26 cellular contexts compared by ENCODE assay signal in genomic region chr15:73375012-73375411, GRCh38. TPM values are rescaled to one million over a fixed set of nuclear protein-coding genes. Genes with fewer than 3 reads are reported as not detected.
"Had no signal": no experiment of that assay in that cellular context is flagged by ENCODE, and none has a peak within 500 bp of the region (broad histone marks: within the 10 kb centered on the region; RNA-seq: fewer than 3 reads in every experiment).

No MANE protein-coding gene starts in this region.

- H3K9me3 ChIP-seq: MG63, SJCRH30 had no signal

- H3K4me1 Mint-ChIP-seq: activated naive CD8-positive, alpha-beta T cell treated with anti-CD3 and anti-CD28 coated beads for 36 hours; activated T-helper 17 cell treated with anti-CD3 and anti-CD28 coated beads, Interleukin-2, amount 50 U/mL, for 72 hours had no signal

- H3K4me1 ChIP-seq: SJCRH30 had no signal

- ATAC-seq: activated CD8-positive, alpha-beta memory T cell treated with anti-CD3 and anti-CD28 coated beads, Interleukin-2, amount 10 ng/mL, durations not matched to agents 7 days and 5 days; activated T-cell treated with anti-CD3 and anti-CD28 coated beads, Interleukin-2, amount 50 U/mL, for 4 hours; activated T-helper 17 cell treated with anti-CD3 and anti-CD28 coated beads, Interleukin-2, amount 50 U/mL, for 72 hours had no signal

- H3K9me3 Mint-ChIP-seq: activated naive CD4-positive, alpha-beta T cell treated with anti-CD3 and anti-CD28 coated beads for 36 hours; activated T-cell treated with anti-CD3 and anti-CD28 coated beads, Interleukin-2, amount 50 U/mL, for 4 hours; activated T-helper 17 cell treated with anti-CD3 and anti-CD28 coated beads, Interleukin-2, amount 50 U/mL, for 72 hours; WTC11 had no signal

- DNase-seq: activated CD4-positive, alpha-beta T cell treated with anti-CD3 and anti-CD28 coated beads for 48 hours; activated CD4-positive, alpha-beta T cell treated with anti-CD3 and anti-CD28 coated beads, Interleukin-2, amount 50 U/mL, for 48 hours; activated CD4-positive, CD25-positive, alpha-beta regulatory T cell treated with anti-CD3 and anti-CD28 coated beads, Interleukin-2, amount 50 U/mL, for 72 hours; activated CD8-positive, alpha-beta memory T cell treated with anti-CD3 and anti-CD28 coated beads, Interleukin-2, amount 10 ng/mL, durations not matched to agents 7 days and 5 days; activated gamma-delta T cell; activated naive CD4-positive, alpha-beta T cell treated with anti-CD3 and anti-CD28 coated beads for 36 hours; activated naive CD8-positive, alpha-beta T cell treated with anti-CD3 and anti-CD28 coated beads for 36 hours; activated T-cell treated with anti-CD3 and anti-CD28 coated beads, Interleukin-2, amount 50 U/mL, for 4 hours; central memory CD4-positive, alpha-beta T cell; MG63; MV-4-11; NCI-H1092 treated with DMSO at 0.1 percent for 48 hours; NCI-H1417 treated with DMSO at 0.1 percent for 48 hours; NCI-H1694; NCI-H2029; NCI-H2107; NCI-H2171 treated with DMSO at 0.1 percent for 48 hours; NCI-H226; NCI-H82; SJCRH30 had no signal

- H3K4me3 Mint-ChIP-seq: activated CD8-positive, alpha-beta memory T cell treated with anti-CD3 and anti-CD28 coated beads, Interleukin-2, amount 10 ng/mL, durations not matched to agents 7 days and 5 days; activated naive CD4-positive, alpha-beta T cell treated with anti-CD3 and anti-CD28 coated beads for 36 hours; activated naive CD8-positive, alpha-beta T cell treated with anti-CD3 and anti-CD28 coated beads for 36 hours; activated T-cell treated with anti-CD3 and anti-CD28 coated beads, Interleukin-2, amount 50 U/mL, for 4 hours; activated T-helper 17 cell treated with anti-CD3 and anti-CD28 coated beads, Interleukin-2, amount 50 U/mL, for 72 hours; T-helper 1 cell treated with Interleukin-12 subunit alpha and Interleukin-12 subunit beta and Interleukin-4 antibody, amounts not matched to agents 30 μg/mL and 1 μg/mL, for 36 hours; WTC11 had no signal

- H3K27me3 ChIP-seq: SJCRH30 had no signal

- H3K36me3 Mint-ChIP-seq: activated CD8-positive, alpha-beta memory T cell treated with anti-CD3 and anti-CD28 coated beads, Interleukin-2, amount 10 ng/mL, durations not matched to agents 7 days and 5 days; activated naive CD8-positive, alpha-beta T cell treated with anti-CD3 and anti-CD28 coated beads for 36 hours; WTC11 had no signal

- H3K4me3 ChIP-seq: MG63, SJCRH30 had no signal

- H3K36me3 ChIP-seq: MG63, SJCRH30 had no signal

- H3K27ac ChIP-seq: SJCRH30 had no signal

- H3K27ac Mint-ChIP-seq: activated CD8-positive, alpha-beta memory T cell treated with anti-CD3 and anti-CD28 coated beads, Interleukin-2, amount 10 ng/mL, durations not matched to agents 7 days and 5 days; activated naive CD4-positive, alpha-beta T cell treated with anti-CD3 and anti-CD28 coated beads for 36 hours; activated naive CD8-positive, alpha-beta T cell treated with anti-CD3 and anti-CD28 coated beads for 36 hours; activated T-helper 17 cell treated with anti-CD3 and anti-CD28 coated beads, Interleukin-2, amount 50 U/mL, for 72 hours; T-helper 1 cell treated with Interleukin-12 subunit alpha and Interleukin-12 subunit beta and Interleukin-4 antibody, amounts not matched to agents 30 μg/mL and 1 μg/mL, for 36 hours; WTC11 had no signal

RNA-seq across cellular contexts. Expression of gene HCN4, which starts 6.3 kb away (rescaled TPM):
- total RNA-seq: activated CD8-positive, alpha-beta memory T cell treated with anti-CD3 and anti-CD28 coated beads, Interleukin-2, amount 10 ng/mL, durations not matched to agents 7 days and 5 days; activated naive CD4-positive, alpha-beta T cell treated with anti-CD3 and anti-CD28 coated beads for 36 hours; activated naive CD8-positive, alpha-beta T cell treated with anti-CD3 and anti-CD28 coated beads for 36 hours; activated T-cell treated with anti-CD3 and anti-CD28 coated beads, Interleukin-2, amount 50 U/mL, for 4 hours; activated T-helper 17 cell treated with anti-CD3 and anti-CD28 coated beads, Interleukin-2, amount 50 U/mL, for 72 hours; NCI-H460; OCI-LY7; RPMI7951; SJCRH30 had no signal
